Comparison of ENCODE assay signal across 8 cellular contexts in genomic region chr17:15683824-15684478, GRCh38. TPM values are rescaled to one million over a fixed set of nuclear protein-coding genes. Genes with fewer than 3 reads are reported as not detected.
DNase-seq lines count a peak whose midpoint lies in the region; ATAC-seq, FAIRE-seq and TF ChIP-seq lines count a peak whose summit lies in the region.
"Not testable (repeated sequence)": the region's sequence is repeated elsewhere in the genome, so short reads cannot be mapped to it uniquely, and the experiment has no call there.

TRIM16 (minus strand) TSS chr17:15684311; CDS start chr17:15651609, 32,702 bp downstream.

- peak within 1 kb of the TSS; percentile 90 for H3K4me2 ChIP-seq in OCI-LY7 (ENCODE audit: low read length)
- H3K4me2 ChIP-seq in endothelial cell of umbilical vein (ENCODE audit: insufficient read depth, low read length), result peak within 1 kb of the TSS; percentile 48

- peak within 1 kb of the TSS; percentile 91 to 96 (median 94) for H3K4me3 Mint-ChIP-seq in CD8-positive, alpha-beta memory T cell
- H3K4me3 Mint-ChIP-seq in mesothelial cell of epicardium, result peak within 1 kb of the TSS; percentile 97

- TF ChIP-seq POLR2A in endothelial cell of umbilical vein (IDR thresholded peaks at IDR 0.05; ENCODE audit: low read depth, low read length), result peak; percentile 49

- H3K4me1 Mint-ChIP-seq in CD8-positive, alpha-beta memory T cell, result peaks cover 16 to 21% (median 20%) of the 10 kb centered on the region in 3 donors
- H3K4me1 Mint-ChIP-seq in mesothelial cell of epicardium, result peaks cover 21% of the 10 kb centered on the region

- not testable (repeated sequence) for H3K9me1 ChIP-seq in endothelial cell of umbilical vein (replicated peaks; ENCODE audit: control insufficient read depth, extremely low read depth, insufficient read depth, low read length)

- not testable (repeated sequence) for H3K4me1 ChIP-seq in CD8-positive, alpha-beta memory T cell (ENCODE audit: insufficient read depth, low read length); OCI-LY7 (ENCODE audit: insufficient read depth, low read length, poor library complexity, severe bottlenecking); endothelial cell of umbilical vein (ENCODE audit: control insufficient read depth, extremely low read depth, insufficient read depth, low read length)

- peak; percentile 72 to 86 (median 75) for DNase-seq in CD8-positive, alpha-beta memory T cell
- peak; percentile 43 for DNase-seq in HT-29 (ENCODE audit: low spot score)
- peak; percentile 68 for DNase-seq in OCI-LY7 (ENCODE audit: low spot score)
- DNase-seq in activated T-cell treated with anti-CD3 and anti-CD28 coated beads for 1 hour (ENCODE audit: low read depth), result peak; percentile 70
- peak; percentile 53 for DNase-seq in endothelial cell of umbilical vein (ENCODE audit: low read depth, low spot score)
- DNase-seq in mesothelial cell of epicardium (ENCODE audit: low spot score in 2 of 2, unreplicated experiment in 2 of 2), result peak; percentile 31 to 77
- peak; percentile 70 for DNase-seq in stimulated activated CD8-positive, alpha-beta memory T cell treated with anti-CD3 and anti-CD28 coated beads, Interleukin-12 subunit alpha, Interleukin-12 subunit beta, amount 100 ng/mL, for 4 hours (ENCODE audit: low read depth)

- not testable (repeated sequence) for H4K20me1 ChIP-seq in OCI-LY7 (ENCODE audit: insufficient read depth, low read length); endothelial cell of umbilical vein (replicated peaks; ENCODE audit: control insufficient read depth, extremely low read depth, insufficient read depth, low read length)

- H2AFZ ChIP-seq in OCI-LY7 (ENCODE audit: low read length) (peak within 1 kb of the TSS; percentile 84), endothelial cell of umbilical vein (ENCODE audit: low read depth, low read length) (peak within 1 kb of the TSS; percentile 89)

- ATAC-seq in GM21390 (IDR thresholded peaks at IDR 0.05; ENCODE audit: unreplicated experiment), result peak; percentile 92

- not testable (repeated sequence) for H3K27ac ChIP-seq in CD8-positive, alpha-beta memory T cell (ENCODE audit: low read depth, low read length); OCI-LY7 (ENCODE audit: low read depth, low read length, poor library complexity, severe bottlenecking); endothelial cell of umbilical vein (ENCODE audit: insufficient read depth, low read depth, low read length)

- H3K36me3 ChIP-seq in CD8-positive, alpha-beta memory T cell (ENCODE audit: insufficient read depth, low read length); OCI-LY7 (ENCODE audit: insufficient read depth, low read length); endothelial cell of umbilical vein (ENCODE audit: control insufficient read depth in 2 of 2, extremely low read depth in 1 of 2, insufficient read depth in 2 of 2, low read length in 2 of 2): not testable (repeated sequence)

- not testable (repeated sequence) for H3K27me3 ChIP-seq in CD8-positive, alpha-beta memory T cell (ENCODE audit: insufficient read depth, low read length, poor library complexity, severe bottlenecking); endothelial cell of umbilical vein (ENCODE audit: control insufficient read depth in 2 of 2, insufficient read depth in 2 of 2, low read length in 2 of 2)

- intact Hi-C loops in OCI-LY7 (cut with micrococcal nuclease; ENCODE audit: unreplicated experiment), result not testable (repeated sequence)
- intact Hi-C loops in endothelial cell of umbilical vein (cut with micrococcal nuclease), result loop anchor here (1.0 to 2.0 kb wide), 2 partner anchors 15 to 33 kb away; partner anchors contain the start of gene ZNF286A

- not testable (repeated sequence) for H3K36me3 Mint-ChIP-seq in CD8-positive, alpha-beta memory T cell; mesothelial cell of epicardium

- BruUV-seq in OCI-LY7 (replicated peaks; lab: Mats Ljungman, UMichigan) (TSS peak; percentile 78), endothelial cell of umbilical vein (replicated peaks; lab: Mats Ljungman, UMichigan) (TSS peak; percentile 86)

- H3K9me3 ChIP-seq in CD8-positive, alpha-beta memory T cell (ENCODE audit: low read length); OCI-LY7 (ENCODE audit: low read length); endothelial cell of umbilical vein (replicated peaks; ENCODE audit: control insufficient read depth, insufficient read depth, low read length): not testable (repeated sequence)

- H3K9ac ChIP-seq in endothelial cell of umbilical vein (replicated peaks; ENCODE audit: extremely low read depth, insufficient read depth, low read length), result peak within 1 kb of the TSS; percentile 31

- peak within 1 kb of the TSS; percentile 81 to 99 (median 91) for H3K27ac Mint-ChIP-seq in CD8-positive, alpha-beta memory T cell
- peak within 1 kb of the TSS; percentile 94 for H3K27ac Mint-ChIP-seq in mesothelial cell of epicardium

- CTCF ChIA-PET in CD8-positive, alpha-beta memory T cell (lab: Charles Lee); OCI-LY7 (lab: Charles Lee; ENCODE audit: unreplicated experiment); endothelial cell of umbilical vein (lab: Charles Lee): not testable (repeated sequence)

- dilution Hi-C loops in endothelial cell of umbilical vein (cut with MboI; ENCODE audit: extremely low pct_ligation_motif_present, low sequenced_read_pairs), result not testable (repeated sequence)

- not testable (repeated sequence) for H3K79me2 ChIP-seq in OCI-LY7 (ENCODE audit: insufficient read depth, low read depth, low read length); endothelial cell of umbilical vein (ENCODE audit: control insufficient read depth, insufficient read depth, low read length)

- POLR2A ChIA-PET in CD8-positive, alpha-beta memory T cell (lab: Charles Lee); OCI-LY7 (lab: Charles Lee): not testable (repeated sequence)
- POLR2A ChIA-PET in endothelial cell of umbilical vein (lab: Charles Lee), result interaction anchor here (0.7 kb wide), 1 partner anchor 31 kb away, joined by 3 read pairs; no protein-coding TSS in a partner anchor

- peak; percentile 98 for FAIRE-seq in endothelial cell of umbilical vein (lab: Jason Lieb, UNC)

- H3K4me3 ChIP-seq in CD8-positive, alpha-beta memory T cell (ENCODE audit: low read length), result peak within 1 kb of the TSS; percentile 67
- H3K4me3 ChIP-seq in OCI-LY7 (ENCODE audit: low read depth, low read length, poor library complexity, severe bottlenecking) (peak within 1 kb of the TSS; percentile 73), endothelial cell of umbilical vein (replicated peaks in 1 of 3; ENCODE audit: insufficient read depth in 1 of 3, low read depth in 1 of 3, low read length in 3 of 3) (peak within 1 kb of the TSS; percentile 50 to 62 (median 54))

- H3K9me2 ChIP-seq in OCI-LY7 (ENCODE audit: insufficient read depth, low read length), result not testable (repeated sequence)

- not testable (repeated sequence) for H3K27me3 Mint-ChIP-seq in CD8-positive, alpha-beta memory T cell; mesothelial cell of epicardium (ENCODE audit: low read depth)

- not testable (repeated sequence) for H3K9me3 Mint-ChIP-seq in CD8-positive, alpha-beta memory T cell; mesothelial cell of epicardium

- peak; percentile 43 for TF ChIP-seq CTCF in OCI-LY7 (conservative IDR thresholded peaks at IDR 0.05; ENCODE audit: low read length)
- not testable (repeated sequence) for TF ChIP-seq CTCF in endothelial cell of umbilical vein (IDR thresholded peaks at IDR 0.05; ENCODE audit: extremely low read depth in 1 of 2, insufficient read depth in 1 of 2, low read depth in 1 of 2, low read length in 2 of 2); mesothelial cell of epicardium (IDR thresholded peaks at IDR 0.05; ENCODE audit: unreplicated experiment)

RNA-seq across cellular contexts. Expression of gene TRIM16, which starts in this region (rescaled TPM):
- 1 to 10 TPM; 8.1 to 8.2 TPM for total RNA-seq in CD8-positive, alpha-beta memory T cell
- 1.8 TPM for polyA plus RNA-seq in CD8-positive, alpha-beta memory T cell
- 38.4 and 41.7 TPM in 2 replicates for total RNA-seq in HT-29 (2014; rRNA removed; shearing (Covaris generic))
- total RNA-seq in OCI-LY7 (2014; rRNA removed; shearing (Covaris generic)), result 11.0 and 13.8 TPM in 2 replicates
- total RNA-seq in OCI-LY7 (2022), result 9.9 and 13.2 TPM in 2 replicates
- total RNA-seq in endothelial cell of umbilical vein, result 45.5 and 50.3 TPM in 2 replicates
- polyA plus RNA-seq in endothelial cell of umbilical vein, result 41.2 and 41.7 TPM in 2 replicates
- 34.3 and 37.6 TPM in 2 replicates for polyA plus RNA-seq in endothelial cell of umbilical vein (2011; cell fraction: cytosol; rRNA removed)
- 27.5 and 30.8 TPM in 2 replicates for polyA plus RNA-seq in endothelial cell of umbilical vein (2011; cell fraction: nucleus; rRNA removed)
- 19.8 and 22.2 TPM in 2 replicates for polyA plus RNA-seq in endothelial cell of umbilical vein (2012)
- polyA minus RNA-seq in endothelial cell of umbilical vein, result 60.6 and 69.4 TPM in 2 replicates
- 49.2 TPM for polyA minus RNA-seq in endothelial cell of umbilical vein (2011; cell fraction: cytosol; rRNA and poly(A)+ RNA removed)
- 17.6 and 22.0 TPM in 2 replicates for polyA minus RNA-seq in endothelial cell of umbilical vein (2011; cell fraction: nucleus; rRNA and poly(A)+ RNA removed)
- 35.9 to 36.5 TPM (median 36.2 TPM) in 3 replicates for total RNA-seq in mesothelial cell of epicardium
